ENCODE assay signal across 10 cellular contexts in genomic region chr5:136079195-136079985, GRCh38. TPM values are rescaled to one million over a fixed set of nuclear protein-coding genes. Genes with fewer than 3 reads are reported as not detected.
A peak's percentile ranks its signal among the peaks of the same experiment; 100 is the strongest.
DNase-seq lines count a peak whose midpoint lies in the region; ATAC-seq and TF ChIP-seq lines count a peak whose summit lies in the region.
"Had no signal": no experiment of that assay in that cellular context is flagged by ENCODE, and none has a peak within 500 bp of the region (broad histone marks: within the 10 kb centered on the region; RNA-seq: fewer than 3 reads in every experiment).

No MANE protein-coding gene starts in this region.

- H3K27ac Mint-ChIP-seq in activated CD4-positive, alpha-beta T cell treated with anti-CD3 and anti-CD28 coated beads, Interleukin-2, amount 10 ng/mL, durations not matched to agents 24 days and 14 days: no peak overlapping the region
- no peak overlapping the region for H3K27ac Mint-ChIP-seq in WTC11
- H3K27ac Mint-ChIP-seq in glutamatergic neuron (ENCODE audit: unreplicated experiment): no peak overlapping the region
- H3K27ac Mint-ChIP-seq in stimulated activated effector memory CD8-positive, alpha-beta T cell treated with anti-CD3 and anti-CD28 coated beads, Interleukin-12 subunit alpha, Interleukin-12 subunit beta, amount 100 ng/mL, for 72 hours: no peak overlapping the region

- H3K4me3 Mint-ChIP-seq in activated CD4-positive, alpha-beta T cell treated with anti-CD3 and anti-CD28 coated beads, Interleukin-2, amount 10 ng/mL, durations not matched to agents 24 days and 14 days: peak overlapping the region; percentile 78
- peak overlapping the region; percentile 85 for H3K4me3 Mint-ChIP-seq in WTC11
- peak overlapping the region; percentile 50 for H3K4me3 Mint-ChIP-seq in glutamatergic neuron (ENCODE audit: unreplicated experiment)
- H3K4me3 Mint-ChIP-seq in stimulated activated effector memory CD8-positive, alpha-beta T cell treated with anti-CD3 and anti-CD28 coated beads, Interleukin-12 subunit alpha, Interleukin-12 subunit beta, amount 100 ng/mL, for 72 hours: peak overlapping the region; percentile 65

- no peaks in the 10 kb centered on the region for H3K36me3 Mint-ChIP-seq in activated CD4-positive, alpha-beta T cell treated with anti-CD3 and anti-CD28 coated beads, Interleukin-2, amount 10 ng/mL, durations not matched to agents 24 days and 14 days (ENCODE audit: low read depth)
- H3K36me3 Mint-ChIP-seq in WTC11 (no peaks in the 10 kb centered on the region), glutamatergic neuron (ENCODE audit: unreplicated experiment) (no peaks in the 10 kb centered on the region)
- H3K36me3 Mint-ChIP-seq in stimulated activated effector memory CD8-positive, alpha-beta T cell treated with anti-CD3 and anti-CD28 coated beads, Interleukin-12 subunit alpha, Interleukin-12 subunit beta, amount 100 ng/mL, for 72 hours: peaks cover 9% of the 10 kb centered on the region

- ATAC-seq in WTC11 (peak; percentile 71), HG02610 (IDR thresholded peaks at IDR 0.05; ENCODE audit: unreplicated experiment) (no peak)
- no peak for ATAC-seq in stimulated activated effector memory CD8-positive, alpha-beta T cell treated with anti-CD3 and anti-CD28 coated beads, Interleukin-12 subunit alpha, Interleukin-12 subunit beta, amount 100 ng/mL, for 72 hours

- H3K27me3 Mint-ChIP-seq in activated CD4-positive, alpha-beta T cell treated with anti-CD3 and anti-CD28 coated beads, Interleukin-2, amount 10 ng/mL, durations not matched to agents 24 days and 14 days: peaks cover 49% of the 10 kb centered on the region
- H3K27me3 Mint-ChIP-seq in WTC11 (ENCODE audit: low read depth): peaks cover 27% of the 10 kb centered on the region
- peaks cover 3% of the 10 kb centered on the region for H3K27me3 Mint-ChIP-seq in glutamatergic neuron (ENCODE audit: unreplicated experiment)

- POLR2A ChIA-PET in WTC11 (lab: Charles Lee): no interaction called here

- CTCF ChIA-PET in WTC11 (lab: Charles Lee): interaction anchor here (0.6 to 2.5 kb wide), 14 partner anchors 15 to 515 kb away, joined by 3 to 11 read pairs (median 4); partner anchors contain the start of genes SMAD5 and TGFBI

- no peak for DNase-seq in activated CD4-positive, alpha-beta T cell treated with anti-CD3 and anti-CD28 coated beads, Interleukin-2, amount 10 ng/mL, durations not matched to agents 24 days and 14 days
- no peak for DNase-seq in activated CD4-positive, alpha-beta T cell treated with anti-CD3 and anti-CD28 coated beads, Interleukin-2, amount 50 U/mL, for 48 hours
- DNase-seq in WTC11 (ENCODE audit: low spot score) (peak; percentile 73), glutamatergic neuron (no peak), substantia nigra (lab: John Stamatoyannopoulos, UW) (no peak), kidney tubule cell (ENCODE audit: low spot score) (no peak)
- DNase-seq in stimulated activated effector memory CD8-positive, alpha-beta T cell treated with anti-CD3 and anti-CD28 coated beads, Interleukin-12 subunit alpha, Interleukin-12 subunit beta, amount 100 ng/mL, for 72 hours (ENCODE audit: low spot score in 2 of 2): no peak
- DNase-seq: MV-4-11 had no signal

- intact Hi-C loops in activated CD4-positive, alpha-beta T cell treated with anti-CD3 and anti-CD28 coated beads, Interleukin-2, amount 10 ng/mL, durations not matched to agents 24 days and 14 days (cut with micrococcal nuclease): no loop called here

- peak; percentile 21; the same call in 1 of the 2 replicates for TF ChIP-seq CTCF in WTC11 (IDR thresholded peaks at IDR 0.05)
- TF ChIP-seq CTCF in glutamatergic neuron (IDR thresholded peaks at IDR 0.05; ENCODE audit: partially characterized antibody, unreplicated experiment): no peak

- no peak overlapping the region for H3K27ac ChIP-seq in substantia nigra (ENCODE audit: low read depth, low read length, poor library complexity, severe bottlenecking)
- H3K27ac ChIP-seq: SK-N-MC had no signal

- H3K9me3 Mint-ChIP-seq in activated CD4-positive, alpha-beta T cell treated with anti-CD3 and anti-CD28 coated beads, Interleukin-2, amount 10 ng/mL, durations not matched to agents 24 days and 14 days: no peaks in the 10 kb centered on the region
- no peaks in the 10 kb centered on the region for H3K9me3 Mint-ChIP-seq in WTC11
- peaks cover 5% of the 10 kb centered on the region for H3K9me3 Mint-ChIP-seq in glutamatergic neuron (ENCODE audit: unreplicated experiment)
- no peaks in the 10 kb centered on the region for H3K9me3 Mint-ChIP-seq in stimulated activated effector memory CD8-positive, alpha-beta T cell treated with anti-CD3 and anti-CD28 coated beads, Interleukin-12 subunit alpha, Interleukin-12 subunit beta, amount 100 ng/mL, for 72 hours

- H3K4me1 Mint-ChIP-seq in activated CD4-positive, alpha-beta T cell treated with anti-CD3 and anti-CD28 coated beads, Interleukin-2, amount 10 ng/mL, durations not matched to agents 24 days and 14 days: peaks cover 12% of the 10 kb centered on the region
- H3K4me1 Mint-ChIP-seq in WTC11: peaks cover 10% of the 10 kb centered on the region
- peaks cover 17% of the 10 kb centered on the region for H3K4me1 Mint-ChIP-seq in glutamatergic neuron (ENCODE audit: low read depth, unreplicated experiment)
- H3K4me1 Mint-ChIP-seq in stimulated activated effector memory CD8-positive, alpha-beta T cell treated with anti-CD3 and anti-CD28 coated beads, Interleukin-12 subunit alpha, Interleukin-12 subunit beta, amount 100 ng/mL, for 72 hours: peaks cover 13% of the 10 kb centered on the region

TF ChIP-seq in WTC11, 78 proteins besides CTCF, POLR2A, EP300 and RAD21:
- TF ChIP-seq FOXP1 (CRISPR knock-in tag; IDR thresholded peaks at IDR 0.05; ENCODE audit: borderline replicate concordance) (no peak), RELA (CRISPR knock-in tag; IDR thresholded peaks at IDR 0.05; ENCODE audit: borderline replicate concordance) (no peak), ZNF281 (CRISPR knock-in tag; IDR thresholded peaks at IDR 0.05) (0 out of 2 replicates have a peak, but pooled peaks have one; percentile 16), TEAD1 (CRISPR knock-in tag; IDR thresholded peaks at IDR 0.05) (no peak)

RNA-seq across cellular contexts. Expression of gene TGFBI, which starts 50.6 kb away (rescaled TPM):
- total RNA-seq in activated CD4-positive, alpha-beta T cell treated with anti-CD3 and anti-CD28 coated beads, Interleukin-2, amount 10 ng/mL, durations not matched to agents 24 days and 14 days: not detected in 2 replicates
- total RNA-seq in WTC11 (2021): 7.2 to 9.1 TPM (median 7.8 TPM) in 3 replicates
- total RNA-seq in glutamatergic neuron (ENCODE audit: unreplicated experiment): 2.3 TPM

RNA-seq across cellular contexts. Expression of gene SMAD5, which starts 53.3 kb away (rescaled TPM):
- total RNA-seq in activated CD4-positive, alpha-beta T cell treated with anti-CD3 and anti-CD28 coated beads, Interleukin-2, amount 10 ng/mL, durations not matched to agents 24 days and 14 days: 12.8 and 16.7 TPM in 2 replicates
- 54.9 to 70.3 TPM (median 65.2 TPM) in 3 replicates for total RNA-seq in WTC11 (2021)
- total RNA-seq in glutamatergic neuron (ENCODE audit: unreplicated experiment): 36.9 TPM
